ENCODE assay signal across 29 cellular contexts in the genomic region with DNA sequence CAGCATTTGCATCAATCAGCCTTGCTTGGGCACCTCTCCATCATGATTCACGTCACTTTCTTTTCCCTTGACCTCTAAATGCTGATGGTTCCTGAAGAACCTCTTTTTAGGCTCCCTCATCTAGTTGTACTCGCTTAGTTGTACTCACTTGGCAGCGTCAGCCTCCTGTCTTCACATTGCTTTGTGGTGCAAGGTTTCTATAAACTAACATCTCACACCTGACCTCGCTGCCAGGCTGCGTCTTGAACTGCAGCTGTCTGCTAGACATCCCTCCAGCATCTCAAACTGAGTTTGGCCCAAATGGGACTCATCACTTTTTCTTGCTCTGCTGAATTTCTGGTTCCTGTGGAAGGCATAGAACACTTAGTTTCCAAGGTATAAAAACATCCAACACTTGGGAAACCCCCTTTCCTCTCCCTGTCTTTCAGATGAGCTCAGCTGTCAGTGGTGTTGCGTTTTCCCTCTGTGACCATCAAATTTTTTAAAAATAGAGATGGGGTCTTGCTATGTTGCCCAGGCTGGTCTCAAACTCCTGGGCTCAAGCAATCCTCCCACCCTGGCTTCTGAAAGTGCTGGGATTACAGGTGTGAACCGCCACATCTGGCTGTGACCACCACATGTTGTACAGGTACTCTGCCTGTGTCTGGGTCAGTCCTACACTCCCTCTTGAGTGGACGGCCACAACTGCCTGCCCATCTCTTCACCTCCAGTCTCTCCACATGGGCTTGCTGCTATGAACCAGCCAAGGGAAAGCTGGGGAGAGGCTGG.
"Had no signal": no experiment of that assay in that cellular context is flagged by ENCODE, and none has a peak within 500 bp of the region (broad histone marks: within the 10 kb centered on the region; RNA-seq: fewer than 3 reads in every experiment).

No MANE protein-coding gene starts in this region.

- H3K4me3 Mint-ChIP-seq: natural killer cell; nephron; neural progenitor cell; stimulated activated memory B cell treated with anti-CD40 and anti-IgM and Interleukin-4, amounts not matched to agents 10 μg/mL and 1 μg/mL and 100 μg/mL, for 72 hours; stimulated activated naive CD8-positive, alpha-beta T cell treated with anti-CD3 and anti-CD28 coated beads, Interleukin-15, amount 100 ng/mL, for 72 hours; type B pancreatic cell had no signal

- H3K79me2 ChIP-seq: parathyroid adenoma had no signal

- H3K27ac ChIP-seq: neural progenitor cell, ovary, parathyroid adenoma, psoas muscle, right lobe of liver, sigmoid colon, suprapubic skin, testis, tibial artery, transverse colon, upper lobe of right lung, uterus had no signal

- FAIRE-seq: small intestine had no signal

- H2AFZ ChIP-seq: neural progenitor cell, parathyroid adenoma had no signal

- H3K4me1 Mint-ChIP-seq: stimulated activated memory B cell treated with anti-CD40 and anti-IgM and Interleukin-4, amounts not matched to agents 10 μg/mL and 1 μg/mL and 100 μg/mL, for 72 hours had no signal

- H3K4me1 ChIP-seq: parathyroid adenoma, right lobe of liver, testis, uterus had no signal

- H3K9me3 ChIP-seq: ovary, psoas muscle, right lobe of liver, sigmoid colon, suprapubic skin, testis, tibial artery, transverse colon, upper lobe of right lung, uterus had no signal

- ATAC-seq: natural killer cell; right lobe of liver; stimulated activated memory B cell treated with anti-CD40 and anti-IgM and Interleukin-4, amounts not matched to agents 10 μg/mL and 1 μg/mL and 100 μg/mL, for 72 hours; stimulated activated naive CD8-positive, alpha-beta T cell treated with anti-CD3 and anti-CD28 coated beads, Interleukin-15, amount 100 ng/mL, for 72 hours; stimulated activated naive CD8-positive, alpha-beta T cell treated with anti-CD3 and anti-CD28 coated beads, Interleukin-15, Interleukin-2, amounts not matched to agents 100 U/mL and 50 U/mL, for 24 hours had no signal

- H3K4me2 ChIP-seq: neural progenitor cell had no signal

- DNase-seq: natural killer cell; occipital lobe; ovary; posterior cingulate gyrus; psoas muscle; right cardiac atrium; right lobe of liver; sigmoid colon; small intestine; stimulated activated CD4-positive, alpha-beta T cell treated with anti-CD3 and anti-CD28 coated beads, Interleukin-15, amount 100 ng/mL, for 24 hours; stimulated activated CD4-positive, alpha-beta T cell treated with anti-CD3 and anti-CD28 coated beads, Interleukin-2, amount 100 ng/mL, for 24 hours; stimulated activated CD4-positive, alpha-beta T cell treated with anti-CD3 and anti-CD28 coated beads, Interleukin-2, amount 100 ng/mL, for 48 hours; stimulated activated CD4-positive, alpha-beta T cell treated with anti-CD3 and anti-CD28 coated beads, Interleukin-4, amount 100 ng/mL, for 24 hours; stimulated activated naive CD4-positive, alpha-beta T cell; stimulated activated naive CD8-positive, alpha-beta T cell treated with anti-CD3 and anti-CD28 coated beads, Interleukin-15, amount 100 ng/mL, for 72 hours; stimulated activated naive CD8-positive, alpha-beta T cell treated with anti-CD3 and anti-CD28 coated beads, Interleukin-15, Interleukin-2, amounts not matched to agents 100 U/mL and 50 U/mL, for 24 hours; substantia nigra; testis; tibial artery; transverse colon; upper lobe of right lung; uterus had no signal

- H3K27me3 ChIP-seq: neural progenitor cell, ovary, right lobe of liver, sigmoid colon, testis, transverse colon, upper lobe of right lung, uterus had no signal

- H3K9ac ChIP-seq: neural progenitor cell, parathyroid adenoma had no signal

- H3K27ac Mint-ChIP-seq: natural killer cell; nephron; neural progenitor cell; progenitor cell of endocrine pancreas; stimulated activated memory B cell treated with anti-CD40 and anti-IgM and Interleukin-4, amounts not matched to agents 10 μg/mL and 1 μg/mL and 100 μg/mL, for 72 hours; stimulated activated naive CD8-positive, alpha-beta T cell treated with anti-CD3 and anti-CD28 coated beads, Interleukin-15, amount 100 ng/mL, for 72 hours; type B pancreatic cell had no signal

- H3K36me3 Mint-ChIP-seq: natural killer cell; stimulated activated memory B cell treated with anti-CD40 and anti-IgM and Interleukin-4, amounts not matched to agents 10 μg/mL and 1 μg/mL and 100 μg/mL, for 72 hours; type B pancreatic cell had no signal

- H3K9me3 Mint-ChIP-seq: natural killer cell had no signal

- H3K36me3 ChIP-seq: neural progenitor cell, ovary, right lobe of liver, sigmoid colon, suprapubic skin, tibial artery, transverse colon, upper lobe of right lung, uterus had no signal

- H3K4me3 ChIP-seq: neural progenitor cell, ovary, psoas muscle, right lobe of liver, sigmoid colon, suprapubic skin, testis, tibial artery, transverse colon, upper lobe of right lung, uterus had no signal
